ENCODE assay signal across 14 cellular contexts in genomic region chr7:138186951-138187351, GRCh38.
DNase-seq lines count a peak whose midpoint lies in the region; ATAC-seq, FAIRE-seq and TF ChIP-seq lines count a peak whose summit lies in the region.
"Had no signal": no experiment of that assay in that cellular context is flagged by ENCODE, and none has a peak within 500 bp of the region (broad histone marks: within the 10 kb centered on the region; RNA-seq: fewer than 3 reads in every experiment).

No MANE protein-coding gene starts in this region.

- no peak for TF ChIP-seq POLR2A in GM12892 (IDR thresholded peaks at IDR 0.05; ENCODE audit: low read depth, low read length)

- H3K9me3 ChIP-seq in smooth muscle cell (replicated peaks; ENCODE audit: low read depth), result no peaks in the 10 kb centered on the region

- H3F3A ChIP-seq in smooth muscle cell (ENCODE audit: low read depth), result peaks cover 4% of the 10 kb centered on the region

- no peak for FAIRE-seq in GM12892 (lab: Jason Lieb, UNC)

- no peaks in the 10 kb centered on the region for H3K79me2 ChIP-seq in smooth muscle cell (ENCODE audit: low read depth)

- H3K4me1 ChIP-seq in smooth muscle cell (ENCODE audit: low read depth), result peaks cover 21% of the 10 kb centered on the region
- H3K4me1 ChIP-seq: stomach had no signal

- no peak overlapping the region for H3K4me3 ChIP-seq in smooth muscle cell
- H3K4me3 ChIP-seq: cardiac muscle cell, stomach had no signal

- H3K4me2 ChIP-seq in smooth muscle cell, result peak overlapping the region; percentile 65

- 10% methylated on average over 6 of the region's 6 CpGs for WGBS in smooth muscle cell (ENCODE audit: low lambda C conversion rate)

- peak overlapping the region; percentile 76 for H3K27ac ChIP-seq in smooth muscle cell (ENCODE audit: low read depth)
- H3K27ac ChIP-seq: cardiac muscle cell, stomach had no signal

- no peak for ATAC-seq in HG03097 (IDR thresholded peaks at IDR 0.05; ENCODE audit: low FRiP score, unreplicated experiment)
- no peak for ATAC-seq in GM21423 (IDR thresholded peaks at IDR 0.05; ENCODE audit: unreplicated experiment)
- ATAC-seq: activated CD8-positive, alpha-beta memory T cell treated with anti-CD3 and anti-CD28 coated beads, Interleukin-2, amount 10 ng/mL, durations not matched to agents 7 days and 5 days; naive thymus-derived CD4-positive, alpha-beta T cell had no signal

- DNase-seq in HS-27A (ENCODE audit: low read depth), result peak; percentile 40
- peak; percentile 12 for DNase-seq in T1000 (lab: John Stamatoyannopoulos, UW)
- peak; percentile 77 for DNase-seq in glomerular endothelial cell (ENCODE audit: extremely low read depth, low read depth, low spot score)
- no peak for DNase-seq in smooth muscle cell (lab: John Stamatoyannopoulos, UW; ENCODE audit: unreplicated experiment)
- no peak for DNase-seq in GM12892 (ENCODE audit: insufficient read length)
- DNase-seq: activated CD8-positive, alpha-beta memory T cell treated with anti-CD3 and anti-CD28 coated beads, Interleukin-2, amount 10 ng/mL, durations not matched to agents 7 days and 5 days; naive thymus-derived CD4-positive, alpha-beta T cell; NCI-H524; stimulated activated CD4-positive, alpha-beta T cell treated with anti-CD3 and anti-CD28 coated beads, Interleukin-2, amount 100 ng/mL, for 24 hours; stomach; SW 1271 had no signal

- no peaks in the 10 kb centered on the region for H3K36me3 ChIP-seq in smooth muscle cell (ENCODE audit: low read depth)
- H3K36me3 ChIP-seq: cardiac muscle cell, stomach had no signal

- H3K27me3 ChIP-seq in smooth muscle cell (ENCODE audit: low read depth), result no peaks in the 10 kb centered on the region
- H3K27me3 ChIP-seq: cardiac muscle cell, stomach had no signal

- peak overlapping the region; percentile 62 for H3K9ac ChIP-seq in smooth muscle cell (ENCODE audit: low read depth)

- no peak for TF ChIP-seq CTCF in smooth muscle cell (IDR thresholded peaks at IDR 0.05; ENCODE audit: borderline replicate concordance, insufficient read depth, poor library complexity, severe bottlenecking)

- H4K20me1 ChIP-seq in smooth muscle cell (ENCODE audit: low read depth), result no peaks in the 10 kb centered on the region

- H2AFZ ChIP-seq in smooth muscle cell (ENCODE audit: low read depth), result peak overlapping the region; percentile 84

Comparison
In these comparisons a context has a peak if more than half of its experiments do, and no peak if none do; other contexts are left out.
1. DNase-seq: peak in HS-27A (single experiment), T1000 (single experiment) and glomerular endothelial cell (single experiment); none in smooth muscle cell (single experiment) and GM12892 (single experiment).